2 cellular contexts compared by ENCODE assay signal in genomic region chr6:36643967-36644366, GRCh38.
TF ChIP-seq lines count a peak whose summit lies in the region.

No MANE protein-coding gene starts in this region.

TF ChIP-seq in A549, 52 proteins besides CTCF, POLR2A, EP300 and RAD21:
- TF ChIP-seq SREBF2 (IDR thresholded peaks at IDR 0.05): no peak
- no peak for TF ChIP-seq USF2 (IDR thresholded peaks at IDR 0.05)
- TF ChIP-seq RCOR1 (IDR thresholded peaks at IDR 0.05; ENCODE audit: low read depth, low read length): no peak
- no peak for TF ChIP-seq TP53 (CRISPR knock-in tag; IDR thresholded peaks at IDR 0.05)
- no peak for TF ChIP-seq SMC3 (IDR thresholded peaks at IDR 0.05)
- TF ChIP-seq REST (IDR thresholded peaks at IDR 0.05): no peak
- TF ChIP-seq CBX8 (IDR thresholded peaks at IDR 0.05): no peak
- no peak for TF ChIP-seq CHD2 (IDR thresholded peaks at IDR 0.05; ENCODE audit: low read length, partially characterized antibody)
- no peak for TF ChIP-seq ATOH8 (CRISPR knock-in tag; IDR thresholded peaks at IDR 0.05; ENCODE audit: low read depth)
- TF ChIP-seq RFX5 (IDR thresholded peaks at IDR 0.05): no peak
- no peak for TF ChIP-seq ESRRA (IDR thresholded peaks at IDR 0.05; ENCODE audit: borderline replicate concordance, low read length)
- no peak for TF ChIP-seq ZNF302 (CRISPR knock-in tag; IDR thresholded peaks at IDR 0.05)
- no peak for TF ChIP-seq NFE2L2 (conservative IDR thresholded peaks at IDR 0.05; ENCODE audit: low read length)
- no peak for TF ChIP-seq HES2 (IDR thresholded peaks at IDR 0.05)

TF ChIP-seq in IMR-90, 13 proteins besides CTCF, POLR2A, EP300 and RAD21:
- TF ChIP-seq NFE2L2 (IDR thresholded peaks at IDR 0.05; ENCODE audit: low read depth, low read length) (no peak), FOS (IDR thresholded peaks at IDR 0.05; ENCODE audit: low read depth, low read length) (no peak), USF2 (IDR thresholded peaks at IDR 0.05; ENCODE audit: low read depth, low read length) (no peak), MXI1 (IDR thresholded peaks at IDR 0.05; ENCODE audit: borderline replicate concordance, low read depth, low read length) (no peak), MAZ (IDR thresholded peaks at IDR 0.05; ENCODE audit: borderline replicate concordance, low read depth, low read length) (no peak), RFX5 (IDR thresholded peaks at IDR 0.05; ENCODE audit: low read depth, low read length) (no peak), ELK1 (IDR thresholded peaks at IDR 0.05; ENCODE audit: borderline replicate concordance, low read depth, low read length) (no peak), SMC3 (IDR thresholded peaks at IDR 0.05; ENCODE audit: low read depth, low read length) (no peak), CEBPB (IDR thresholded peaks at IDR 0.05; ENCODE audit: low read depth, low read length) (no peak), MAFK (IDR thresholded peaks at IDR 0.05; ENCODE audit: low read depth, low read length) (no peak), BHLHE40 (IDR thresholded peaks at IDR 0.05; ENCODE audit: low read depth, low read length) (no peak), RCOR1 (IDR thresholded peaks at IDR 0.05; ENCODE audit: insufficient replicate concordance, low read length) (no peak), CHD1 (IDR thresholded peaks at IDR 0.05; ENCODE audit: low read depth, low read length) (no peak)
